In the genomic region with DNA sequence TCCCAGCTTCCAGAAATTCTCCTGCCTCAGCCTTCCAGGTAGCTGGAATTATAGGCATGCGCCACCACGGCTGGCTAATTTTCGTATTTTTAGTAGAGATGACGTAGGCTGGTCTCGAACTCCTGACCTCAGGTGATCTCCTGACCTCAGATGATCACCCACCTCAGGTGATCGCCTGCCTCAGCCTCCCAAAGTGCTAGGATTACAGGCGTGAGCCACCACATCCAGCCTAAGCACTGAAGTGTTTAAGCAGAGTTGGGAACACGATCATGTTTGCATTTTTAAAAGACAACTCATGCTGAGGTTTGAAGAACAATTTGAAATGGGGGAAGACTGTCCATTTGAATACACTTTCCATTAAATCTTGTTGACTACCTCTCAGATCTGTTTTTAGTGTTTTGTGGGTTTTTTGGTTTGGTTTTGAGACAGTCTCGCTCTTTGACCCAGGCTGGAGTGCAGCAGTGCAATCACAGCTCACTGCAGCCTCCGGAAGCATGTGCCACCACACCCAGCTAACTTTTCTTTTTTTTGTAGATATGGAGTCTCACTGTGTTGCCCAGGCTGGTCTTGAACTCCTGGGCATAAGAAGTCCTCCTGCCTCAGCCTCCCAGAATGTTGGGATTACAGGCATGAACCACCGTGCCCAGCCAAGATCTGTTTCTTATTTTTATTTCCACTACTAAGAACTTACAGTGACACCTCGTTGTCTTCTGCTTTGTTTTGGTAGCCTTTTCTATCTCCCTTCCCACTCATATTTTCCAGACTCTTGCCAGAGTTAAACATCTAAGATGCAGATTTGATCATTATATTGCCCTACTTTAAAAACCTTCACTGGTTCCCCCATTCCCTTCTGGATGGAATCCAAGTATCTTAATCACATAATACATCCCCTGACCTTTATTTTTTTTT, we compare ENCODE assay signal across 8 cellular contexts. TPM values are rescaled to one million over a fixed set of nuclear protein-coding genes. Genes with fewer than 3 reads are reported as not detected.
DNase-seq lines count a peak whose midpoint lies in the region; ATAC-seq and TF ChIP-seq lines count a peak whose summit lies in the region.

No MANE protein-coding gene starts in this region.

- no peaks in the 10 kb centered on the region for H3K27me3 Mint-ChIP-seq in T-cell

- H3K27ac ChIP-seq in ovary, result no peak overlapping the region

- peak; percentile 94 for ATAC-seq in GM18868 (IDR thresholded peaks at IDR 0.05; ENCODE audit: unreplicated experiment)
- peak; percentile 97 for ATAC-seq in HG02610 (IDR thresholded peaks at IDR 0.05; ENCODE audit: unreplicated experiment)
- peak; percentile 83 to 92 (median 88) for ATAC-seq in T-cell (replicated peaks in 1 of 4)
- peak; percentile 71 for ATAC-seq in mucosa of descending colon

- H3K4me1 Mint-ChIP-seq in T-cell, result peaks cover 66 to 67% (median 67%) of the 10 kb centered on the region in 3 donors

- H3K36me3 Mint-ChIP-seq in T-cell, result peaks cover 37% of the 10 kb centered on the region

- peak overlapping the region; percentile 91 to 92 for H3K27ac Mint-ChIP-seq in T-cell

- no peak for TF ChIP-seq EP300 in ovary (IDR thresholded peaks at IDR 0.05)

- 77 to 84% (median 78%) methylated on average over 12 of the region's 12 CpGs for WGBS in ovary, 3 donors

- CTCF ChIA-PET in T-cell (lab: Charles Lee), result no interaction called here

- POLR2A ChIA-PET in T-cell (lab: Charles Lee), result interaction anchor here in 1 of 2 donors (0.6 kb wide), 1 partner anchor 38 kb away, joined by 3 read pairs; no protein-coding TSS in a partner anchor

- H3K9me3 Mint-ChIP-seq in T-cell, result no peaks in the 10 kb centered on the region

- no peak for TF ChIP-seq CTCF in mucosa of descending colon (IDR thresholded peaks at IDR 0.05)
- no peak for TF ChIP-seq CTCF in ovary (IDR thresholded peaks at IDR 0.05)

- H3K27me3 ChIP-seq in ovary, result no peaks in the 10 kb centered on the region

- intact Hi-C loops in mucosa of descending colon (cut with DNase I, micrococcal nuclease) (no loop called here), ovary (cut with DNase I) (no loop called here)

- H3K4me3 ChIP-seq in mucosa of descending colon (no peak overlapping the region), ovary (no peak overlapping the region)

- H3K36me3 ChIP-seq in mucosa of descending colon (ENCODE audit: low read depth) (no peaks in the 10 kb centered on the region), ovary (no peaks in the 10 kb centered on the region)

- H3K9me3 ChIP-seq in mucosa of descending colon, result no peaks in the 10 kb centered on the region
- H3K9me3 ChIP-seq in ovary, result no peaks in the 10 kb centered on the region

- TF ChIP-seq POLR2A in ovary (IDR thresholded peaks at IDR 0.05), result no peak

- peaks cover 8% of the 10 kb centered on the region for H3K4me1 ChIP-seq in mucosa of descending colon (ENCODE audit: low read depth)
- H3K4me1 ChIP-seq in ovary (ENCODE audit: insufficient read depth), result peaks cover 3% of the 10 kb centered on the region

- peak overlapping the region; percentile 65 to 71 (median 68) for H3K4me3 Mint-ChIP-seq in T-cell

- peak in 17 of 34 experiments; percentile 5 to 50 (median 16) for DNase-seq in T-cell
- DNase-seq in mucosa of descending colon, result no peak
- no peak for DNase-seq in NCI-H2081 (lab: John Stamatoyannopoulos, UW)
- DNase-seq in ovary, result no peak
- no peak for DNase-seq in ureter (ENCODE audit: low spot score)
- no peak for DNase-seq in ecto neural progenitor cell (ENCODE audit: low spot score)

RNA-seq across cellular contexts. Expression of gene CASP8AP2, which starts 5.5 kb away (rescaled TPM):
- 10 to 100 TPM; 27.8 to 46.8 (median 39.7) TPM for total RNA-seq in T-cell
- total RNA-seq in mucosa of descending colon, result 10 to 100 TPM; 11.7 to 23.3 (median 15.7) TPM
- total RNA-seq in ovary, result 10 to 100 TPM in 6 of 7 donors, 1 to 10 TPM in 1; 9.0 to 18.1 (median 16.2) TPM
- 1 to 10 TPM; 5.2 to 7.7 TPM for polyA plus RNA-seq in ovary
- 23.3 TPM for total RNA-seq in ureter

RNA-seq across cellular contexts. Expression of gene MDN1, which starts 15.5 kb away (rescaled TPM):
- total RNA-seq in T-cell (10 to 100 TPM; 56.0 to 64.9 (median 60.8) TPM), mucosa of descending colon (10 to 100 TPM; 23.6 to 37.8 (median 32.5) TPM), ovary (10 to 100 TPM; 20.7 to 51.5 (median 35.9) TPM), ureter (51.2 TPM)
- polyA plus RNA-seq in ovary, result 10 to 100 TPM; 11.9 to 24.4 TPM

RNA-seq across cellular contexts. Expression of gene GJA10, which starts 59.1 kb away (rescaled TPM):
- total RNA-seq in T-cell (not detected), mucosa of descending colon (not detected), ovary (not detected), ureter (not detected)
- not detected for polyA plus RNA-seq in ovary
